17 cellular contexts compared by ENCODE assay signal in genomic region chr6:90062667-90063066, GRCh38.
DNase-seq lines count a peak whose midpoint lies in the region; ATAC-seq and TF ChIP-seq lines count a peak whose summit lies in the region.
"Had no signal": no experiment of that assay in that cellular context is flagged by ENCODE, and none has a peak within 500 bp of the region (broad histone marks: within the 10 kb centered on the region; RNA-seq: fewer than 3 reads in every experiment).

No MANE protein-coding gene starts in this region.

- no peak overlapping the region for H3K4me3 Mint-ChIP-seq in CD8-positive, alpha-beta T cell
- H3K4me3 Mint-ChIP-seq: HFFc6 had no signal

- H3K4me1 Mint-ChIP-seq in CD8-positive, alpha-beta T cell (ENCODE audit: low read depth) = peaks cover 51% of the 10 kb centered on the region

- TF ChIP-seq CTCF in RWPE1 (conservative IDR thresholded peaks at IDR 0.05; ENCODE audit: low read depth) (no peak), upper lobe of right lung (IDR thresholded peaks at IDR 0.05) (no peak)
- no peak for TF ChIP-seq CTCF in CD8-positive, alpha-beta T cell (IDR thresholded peaks at IDR 0.05)

- no peak overlapping the region for H3K4me3 ChIP-seq in upper lobe of right lung
- no peak overlapping the region for H3K4me3 ChIP-seq in CD8-positive, alpha-beta T cell (ENCODE audit: low read depth, low read length)
- H3K4me3 ChIP-seq: SJCRH30 had no signal

- intact Hi-C loops in upper lobe of right lung (cut with DNase I) = no loop called here
- intact Hi-C loops in CD8-positive, alpha-beta T cell (cut with DNase I, micrococcal nuclease) = loop anchor here in 1 of 2 experiments (1.0 kb wide), 1 partner anchor 10 kb away; no protein-coding TSS in a partner anchor

- no peaks in the 10 kb centered on the region for H3K27me3 ChIP-seq in upper lobe of right lung
- H3K27me3 ChIP-seq in CD8-positive, alpha-beta T cell (ENCODE audit: insufficient read depth, low read length) = no peaks in the 10 kb centered on the region
- H3K27me3 ChIP-seq: SJCRH30 had no signal

- no peak overlapping the region for H3K27ac ChIP-seq in RWPE1
- H3K27ac ChIP-seq in upper lobe of right lung = no peak overlapping the region
- no peak overlapping the region for H3K27ac ChIP-seq in CD8-positive, alpha-beta T cell (ENCODE audit: low read depth, low read length)
- H3K27ac ChIP-seq: C4-2B, KMS-11, SJCRH30 had no signal

- POLR2A ChIA-PET in RWPE1 (lab: Yijun Ruan, JAX; ENCODE audit: low non-redundant PET) = no interaction called here
- POLR2A ChIA-PET in CD8-positive, alpha-beta T cell (lab: Charles Lee) = interaction anchor here (1.4 kb wide), 1 partner anchor 17 kb away, joined by 3 read pairs; no protein-coding TSS in a partner anchor

- CTCF ChIA-PET in RWPE1 (lab: Yijun Ruan, JAX) = no interaction called here
- CTCF ChIA-PET in CD8-positive, alpha-beta T cell (lab: Charles Lee) = interaction anchor here (1.1 kb wide), 1 partner anchor 10 kb away, joined by 3 read pairs; no protein-coding TSS in a partner anchor

- H3K36me3 Mint-ChIP-seq in CD8-positive, alpha-beta T cell = peaks cover 49% of the 10 kb centered on the region

- no peaks in the 10 kb centered on the region for H3K27me3 Mint-ChIP-seq in CD8-positive, alpha-beta T cell (ENCODE audit: low read depth)

- no peaks in the 10 kb centered on the region for H3K9me3 ChIP-seq in upper lobe of right lung
- H3K9me3 ChIP-seq in CD8-positive, alpha-beta T cell (ENCODE audit: low read length) = no peaks in the 10 kb centered on the region

- no peaks in the 10 kb centered on the region for H3K36me3 ChIP-seq in upper lobe of right lung
- peaks cover 4% of the 10 kb centered on the region for H3K36me3 ChIP-seq in CD8-positive, alpha-beta T cell (ENCODE audit: insufficient read depth, low read length)
- H3K36me3 ChIP-seq: SJCRH30 had no signal

- H3K9me3 Mint-ChIP-seq in CD8-positive, alpha-beta T cell = peaks cover 4% of the 10 kb centered on the region
- H3K9me3 Mint-ChIP-seq: HFFc6 had no signal

- H3K27ac Mint-ChIP-seq in CD8-positive, alpha-beta T cell = no peak overlapping the region
- H3K27ac Mint-ChIP-seq: HFFc6 had no signal

- DNase-seq in RWPE1 (ENCODE audit: low spot score) (peak; percentile 25), cerebellar cortex (ENCODE audit: low spot score) (peak; percentile 49), left lobe of liver (ENCODE audit: low spot score) (no peak), upper lobe of right lung (no peak), SW 1271 (lab: John Stamatoyannopoulos, UW) (no peak), DMS53 treated with DMSO at 0.1 percent for 48 hours (lab: John Stamatoyannopoulos, UW; ENCODE audit: unreplicated experiment) (no peak)
- DNase-seq in CD8-positive, alpha-beta T cell = no peak
- DNase-seq: DMS79 treated with DMSO at 0.1 percent for 48 hours, HFFc6, NCI-H1417 treated with DMSO at 0.1 percent for 48 hours, NCI-H187 treated with DMSO at 0.1 percent for 48 hours, NCI-H226, NCI-H524, RPMI8226, SJCRH30 had no signal

- peaks cover 11% of the 10 kb centered on the region for H3K4me1 ChIP-seq in upper lobe of right lung
- peaks cover 29% of the 10 kb centered on the region for H3K4me1 ChIP-seq in CD8-positive, alpha-beta T cell (ENCODE audit: insufficient read depth, low read length)
- H3K4me1 ChIP-seq: SJCRH30 had no signal

- ATAC-seq in left lobe of liver = peak; percentile 63
- ATAC-seq in upper lobe of right lung = peak; percentile 63
- ATAC-seq in CD8-positive, alpha-beta T cell = no peak

Comparison
In these comparisons a context has a peak if more than half of its experiments do, and no peak if none do; other contexts are left out.
1. DNase-seq: peak in RWPE1 (single experiment) and cerebellar cortex (single experiment); none in left lobe of liver (single experiment), upper lobe of right lung (single experiment), SW 1271 (0 of 2), CD8-positive, alpha-beta T cell (0 of 7) and DMS53 treated with DMSO at 0.1 percent for 48 hours (single experiment).